In genomic region chr1:232629250-232630046, GRCh38 we compare ENCODE assay signal across 1 cellular context.
TF ChIP-seq lines count a peak whose summit lies in the region.

No MANE protein-coding gene starts in this region.

TF ChIP-seq in HEK293, 187 proteins besides CTCF, POLR2A, EP300 and RAD21 (continued from another document):
- TF ChIP-seq, protein P1, sequence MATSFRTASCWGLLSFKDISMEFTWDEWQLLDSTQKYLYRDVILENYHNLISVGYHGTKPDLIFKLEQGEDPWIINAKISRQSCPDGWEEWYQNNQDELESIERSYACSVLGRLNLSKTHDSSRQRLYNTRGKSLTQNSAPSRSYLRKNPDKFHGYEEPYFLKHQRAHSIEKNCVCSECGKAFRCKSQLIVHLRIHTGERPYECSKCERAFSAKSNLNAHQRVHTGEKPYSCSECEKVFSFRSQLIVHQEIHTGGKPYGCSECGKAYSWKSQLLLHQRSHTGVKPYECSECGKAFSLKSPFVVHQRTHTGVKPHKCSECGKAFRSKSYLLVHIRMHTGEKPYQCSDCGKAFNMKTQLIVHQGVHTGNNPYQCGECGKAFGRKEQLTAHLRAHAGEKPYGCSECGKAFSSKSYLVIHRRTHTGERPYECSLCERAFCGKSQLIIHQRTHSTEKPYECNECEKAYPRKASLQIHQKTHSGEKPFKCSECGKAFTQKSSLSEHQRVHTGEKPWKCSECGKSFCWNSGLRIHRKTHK (tag by site-specific recombination; IDR thresholded peaks at IDR 0.05) = no peak
- TF ChIP-seq ZNF274 (IDR thresholded peaks at IDR 0.05; ENCODE audit: low read length) = no peak
- TF ChIP-seq ZNF274 (tag by site-specific recombination; IDR thresholded peaks at IDR 0.05; ENCODE audit: borderline replicate concordance) = no peak
- no peak for TF ChIP-seq ZNF24 (tag by site-specific recombination; IDR thresholded peaks at IDR 0.05)
- TF ChIP-seq, protein P2, sequence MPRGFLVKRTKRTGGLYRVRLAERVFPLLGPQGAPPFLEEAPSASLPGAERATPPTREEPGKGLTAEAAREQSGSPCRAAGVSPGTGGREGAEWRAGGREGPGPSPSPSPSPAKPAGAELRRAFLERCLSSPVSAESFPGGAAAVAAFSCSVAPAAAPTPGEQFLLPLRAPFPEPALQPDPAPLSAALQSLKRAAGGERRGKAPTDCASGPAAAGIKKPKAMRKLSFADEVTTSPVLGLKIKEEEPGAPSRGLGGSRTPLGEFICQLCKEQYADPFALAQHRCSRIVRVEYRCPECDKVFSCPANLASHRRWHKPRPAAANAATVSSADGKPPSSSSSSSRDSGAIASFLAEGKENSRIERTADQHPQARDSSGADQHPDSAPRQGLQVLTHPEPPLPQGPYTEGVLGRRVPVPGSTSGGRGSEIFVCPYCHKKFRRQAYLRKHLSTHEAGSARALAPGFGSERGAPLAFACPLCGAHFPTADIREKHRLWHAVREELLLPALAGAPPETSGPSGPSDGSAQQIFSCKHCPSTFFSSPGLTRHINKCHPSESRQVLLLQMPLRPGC (tag by site-specific recombination; IDR thresholded peaks at IDR 0.05) = 0 out of 2 replicates have a peak, but pooled peaks have one; percentile 8
- no peak; the same call in 1 of the 2 replicates for TF ChIP-seq ZNF623 (tag by site-specific recombination; IDR thresholded peaks at IDR 0.05)
- TF ChIP-seq ZNF223 (tag by site-specific recombination; IDR thresholded peaks at IDR 0.05) = no peak
- TF ChIP-seq ZBTB21 (tag by site-specific recombination; IDR thresholded peaks at IDR 0.05) = no peak
- TF ChIP-seq, protein P3, sequence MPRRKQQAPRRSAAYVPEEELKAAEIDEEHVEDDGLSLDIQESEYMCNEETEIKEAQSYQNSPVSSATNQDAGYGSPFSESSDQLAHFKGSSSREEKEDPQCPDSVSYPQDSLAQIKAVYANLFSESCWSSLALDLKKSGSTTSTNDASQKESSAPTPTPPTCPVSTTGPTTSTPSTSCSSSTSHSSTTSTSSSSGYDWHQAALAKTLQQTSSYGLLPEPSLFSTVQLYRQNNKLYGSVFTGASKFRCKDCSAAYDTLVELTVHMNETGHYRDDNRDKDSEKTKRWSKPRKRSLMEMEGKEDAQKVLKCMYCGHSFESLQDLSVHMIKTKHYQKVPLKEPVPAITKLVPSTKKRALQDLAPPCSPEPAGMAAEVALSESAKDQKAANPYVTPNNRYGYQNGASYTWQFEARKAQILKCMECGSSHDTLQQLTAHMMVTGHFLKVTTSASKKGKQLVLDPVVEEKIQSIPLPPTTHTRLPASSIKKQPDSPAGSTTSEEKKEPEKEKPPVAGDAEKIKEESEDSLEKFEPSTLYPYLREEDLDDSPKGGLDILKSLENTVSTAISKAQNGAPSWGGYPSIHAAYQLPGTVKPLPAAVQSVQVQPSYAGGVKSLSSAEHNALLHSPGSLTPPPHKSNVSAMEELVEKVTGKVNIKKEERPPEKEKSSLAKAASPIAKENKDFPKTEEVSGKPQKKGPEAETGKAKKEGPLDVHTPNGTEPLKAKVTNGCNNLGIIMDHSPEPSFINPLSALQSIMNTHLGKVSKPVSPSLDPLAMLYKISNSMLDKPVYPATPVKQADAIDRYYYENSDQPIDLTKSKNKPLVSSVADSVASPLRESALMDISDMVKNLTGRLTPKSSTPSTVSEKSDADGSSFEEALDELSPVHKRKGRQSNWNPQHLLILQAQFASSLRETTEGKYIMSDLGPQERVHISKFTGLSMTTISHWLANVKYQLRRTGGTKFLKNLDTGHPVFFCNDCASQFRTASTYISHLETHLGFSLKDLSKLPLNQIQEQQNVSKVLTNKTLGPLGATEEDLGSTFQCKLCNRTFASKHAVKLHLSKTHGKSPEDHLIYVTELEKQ (tag by site-specific recombination; IDR thresholded peaks at IDR 0.05; ENCODE audit: borderline replicate concordance) = no peak
- TF ChIP-seq, protein P4, sequence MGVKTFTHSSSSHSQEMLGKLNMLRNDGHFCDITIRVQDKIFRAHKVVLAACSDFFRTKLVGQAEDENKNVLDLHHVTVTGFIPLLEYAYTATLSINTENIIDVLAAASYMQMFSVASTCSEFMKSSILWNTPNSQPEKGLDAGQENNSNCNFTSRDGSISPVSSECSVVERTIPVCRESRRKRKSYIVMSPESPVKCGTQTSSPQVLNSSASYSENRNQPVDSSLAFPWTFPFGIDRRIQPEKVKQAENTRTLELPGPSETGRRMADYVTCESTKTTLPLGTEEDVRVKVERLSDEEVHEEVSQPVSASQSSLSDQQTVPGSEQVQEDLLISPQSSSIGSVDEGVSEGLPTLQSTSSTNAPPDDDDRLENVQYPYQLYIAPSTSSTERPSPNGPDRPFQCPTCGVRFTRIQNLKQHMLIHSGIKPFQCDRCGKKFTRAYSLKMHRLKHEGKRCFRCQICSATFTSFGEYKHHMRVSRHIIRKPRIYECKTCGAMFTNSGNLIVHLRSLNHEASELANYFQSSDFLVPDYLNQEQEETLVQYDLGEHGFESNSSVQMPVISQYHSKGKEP (tag by site-specific recombination; IDR thresholded peaks at IDR 0.05) = no peak
- TF ChIP-seq HOXA7 (CRISPR knock-in tag; IDR thresholded peaks at IDR 0.05; ENCODE audit: borderline replicate concordance) = no peak
- TF ChIP-seq ZNF354C (tag by site-specific recombination; IDR thresholded peaks at IDR 0.05; ENCODE audit: borderline replicate concordance, low read depth) = no peak
- TF ChIP-seq, protein P5, sequence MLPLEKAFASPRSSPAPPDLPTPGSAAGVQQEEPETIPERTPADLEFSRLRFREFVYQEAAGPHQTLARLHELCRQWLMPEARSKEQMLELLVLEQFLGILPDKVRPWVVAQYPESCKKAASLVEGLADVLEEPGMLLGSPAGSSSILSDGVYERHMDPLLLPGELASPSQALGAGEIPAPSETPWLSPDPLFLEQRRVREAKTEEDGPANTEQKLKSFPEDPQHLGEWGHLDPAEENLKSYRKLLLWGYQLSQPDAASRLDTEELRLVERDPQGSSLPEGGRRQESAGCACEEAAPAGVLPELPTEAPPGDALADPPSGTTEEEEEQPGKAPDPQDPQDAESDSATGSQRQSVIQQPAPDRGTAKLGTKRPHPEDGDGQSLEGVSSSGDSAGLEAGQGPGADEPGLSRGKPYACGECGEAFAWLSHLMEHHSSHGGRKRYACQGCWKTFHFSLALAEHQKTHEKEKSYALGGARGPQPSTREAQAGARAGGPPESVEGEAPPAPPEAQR (tag by site-specific recombination; IDR thresholded peaks at IDR 0.05) = no peak
- TF ChIP-seq OVOL3 (tag by site-specific recombination; IDR thresholded peaks at IDR 0.05) = no peak
- TF ChIP-seq PRDM1 (tag by site-specific recombination; IDR thresholded peaks at IDR 0.05) = peak; percentile 31; the same call in 1 of the 2 replicates
- TF ChIP-seq GLIS1 (tag by site-specific recombination; IDR thresholded peaks at IDR 0.05) = no peak; the same call in 1 of the 2 replicates
- TF ChIP-seq ZEB2 (tag by site-specific recombination; IDR thresholded peaks at IDR 0.05) = peak; percentile 73
- TF ChIP-seq ZNF521 (tag by site-specific recombination; IDR thresholded peaks at IDR 0.05) = no peak
- no peak for TF ChIP-seq ZNF174 (tag by site-specific recombination; IDR thresholded peaks at IDR 0.05)
- no peak for TF ChIP-seq ZNF416 (tag by site-specific recombination; IDR thresholded peaks at IDR 0.05)
- TF ChIP-seq ZNF138 (tag by site-specific recombination; IDR thresholded peaks at IDR 0.05; ENCODE audit: borderline replicate concordance) = no peak
- TF ChIP-seq GLIS2 (tag by site-specific recombination; IDR thresholded peaks at IDR 0.05) = peak; percentile 24; the same call in 1 of the 2 replicates
- no peak for TF ChIP-seq MEIS1 (CRISPR knock-in tag; IDR thresholded peaks at IDR 0.05; ENCODE audit: borderline replicate concordance)
- TF ChIP-seq, protein P6, sequence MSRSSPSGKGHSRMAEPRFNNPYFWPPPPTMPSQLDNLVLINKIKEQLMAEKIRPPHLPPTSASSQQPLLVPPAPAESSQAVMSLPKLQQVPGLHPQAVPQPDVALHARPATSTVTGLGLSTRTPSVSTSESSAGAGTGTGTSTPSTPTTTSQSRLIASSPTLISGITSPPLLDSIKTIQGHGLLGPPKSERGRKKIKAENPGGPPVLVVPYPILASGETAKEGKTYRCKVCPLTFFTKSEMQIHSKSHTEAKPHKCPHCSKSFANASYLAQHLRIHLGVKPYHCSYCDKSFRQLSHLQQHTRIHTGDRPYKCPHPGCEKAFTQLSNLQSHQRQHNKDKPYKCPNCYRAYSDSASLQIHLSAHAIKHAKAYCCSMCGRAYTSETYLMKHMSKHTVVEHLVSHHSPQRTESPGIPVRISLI (tag by site-specific recombination; IDR thresholded peaks at IDR 0.05) = no peak
- TF ChIP-seq ZSCAN23 (tag by site-specific recombination; IDR thresholded peaks at IDR 0.05) = no peak
- no peak for TF ChIP-seq TRIM28 (IDR thresholded peaks at IDR 0.05; ENCODE audit: borderline replicate concordance, low read length)
- TF ChIP-seq, protein P7, sequence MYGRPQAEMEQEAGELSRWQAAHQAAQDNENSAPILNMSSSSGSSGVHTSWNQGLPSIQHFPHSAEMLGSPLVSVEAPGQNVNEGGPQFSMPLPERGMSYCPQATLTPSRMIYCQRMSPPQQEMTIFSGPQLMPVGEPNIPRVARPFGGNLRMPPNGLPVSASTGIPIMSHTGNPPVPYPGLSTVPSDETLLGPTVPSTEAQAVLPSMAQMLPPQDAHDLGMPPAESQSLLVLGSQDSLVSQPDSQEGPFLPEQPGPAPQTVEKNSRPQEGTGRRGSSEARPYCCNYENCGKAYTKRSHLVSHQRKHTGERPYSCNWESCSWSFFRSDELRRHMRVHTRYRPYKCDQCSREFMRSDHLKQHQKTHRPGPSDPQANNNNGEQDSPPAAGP (tag by site-specific recombination; IDR thresholded peaks at IDR 0.05) = no peak
- no peak for TF ChIP-seq ZNF776 (tag by site-specific recombination; IDR thresholded peaks at IDR 0.05; ENCODE audit: borderline replicate concordance)
- TF ChIP-seq, protein P8, sequence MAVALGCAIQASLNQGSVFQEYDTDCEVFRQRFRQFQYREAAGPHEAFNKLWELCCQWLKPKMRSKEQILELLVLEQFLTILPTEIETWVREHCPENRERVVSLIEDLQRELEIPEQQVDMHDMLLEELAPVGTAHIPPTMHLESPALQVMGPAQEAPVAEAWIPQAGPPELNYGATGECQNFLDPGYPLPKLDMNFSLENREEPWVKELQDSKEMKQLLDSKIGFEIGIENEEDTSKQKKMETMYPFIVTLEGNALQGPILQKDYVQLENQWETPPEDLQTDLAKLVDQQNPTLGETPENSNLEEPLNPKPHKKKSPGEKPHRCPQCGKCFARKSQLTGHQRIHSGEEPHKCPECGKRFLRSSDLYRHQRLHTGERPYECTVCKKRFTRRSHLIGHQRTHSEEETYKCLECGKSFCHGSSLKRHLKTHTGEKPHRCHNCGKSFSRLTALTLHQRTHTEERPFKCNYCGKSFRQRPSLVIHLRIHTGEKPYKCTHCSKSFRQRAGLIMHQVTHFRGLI (tag by site-specific recombination; IDR thresholded peaks at IDR 0.05) = no peak; the same call in 1 of the 2 replicates
- TF ChIP-seq ZNF121 (tag by site-specific recombination; IDR thresholded peaks at IDR 0.05) = no peak
- TF ChIP-seq ZNF266 (tag by site-specific recombination; IDR thresholded peaks at IDR 0.05; ENCODE audit: low read depth) = no peak
